Comparison of ENCODE assay signal across 23 cellular contexts in the genomic region with DNA sequence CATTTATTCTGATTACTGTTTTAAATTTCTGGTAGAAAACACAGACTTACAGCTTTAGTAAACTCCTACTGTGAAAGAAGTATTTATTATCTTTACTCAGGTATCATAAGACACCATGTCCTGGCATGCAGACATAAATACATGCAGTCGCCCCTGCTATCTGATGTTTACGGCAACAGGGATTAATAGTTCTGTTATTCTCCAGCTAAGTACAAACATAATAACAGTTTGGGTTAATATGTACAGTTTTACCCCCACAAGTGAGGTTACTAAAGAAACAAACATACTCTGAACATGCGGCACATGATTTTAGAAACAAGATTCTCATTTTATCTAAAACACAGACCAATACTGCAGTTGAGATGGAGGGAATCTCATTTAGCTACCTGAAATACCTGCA.
"Had no signal": no experiment of that assay in that cellular context is flagged by ENCODE, and none has a peak within 500 bp of the region (broad histone marks: within the 10 kb centered on the region; RNA-seq: fewer than 3 reads in every experiment).

No MANE protein-coding gene starts in this region.

- ATAC-seq: left lung; natural killer cell treated with Interleukin-12 subunit alpha and Interleukin-12 subunit beta and Interleukin-15 and Interleukin-18, amount 100 ng/mL, for 72 hours; stimulated activated memory B cell treated with anti-CD40 and anti-IgM and Interleukin-4, amounts not matched to agents 10 μg/mL and 1 μg/mL and 100 μg/mL, for 72 hours; stimulated activated naive CD8-positive, alpha-beta T cell treated with anti-CD3 and anti-CD28 coated beads, Interleukin-15, Interleukin-2, amounts not matched to agents 100 U/mL and 50 U/mL, for 24 hours had no signal

- H3K36me3 ChIP-seq: colonic mucosa, esophagus muscularis mucosa, left lung, neural progenitor cell, spleen, transverse colon, upper lobe of right lung, vagina had no signal

- H3K36me3 Mint-ChIP-seq: memory B cell; naive B cell; natural killer cell treated with Interleukin-12 subunit alpha and Interleukin-12 subunit beta and Interleukin-15 and Interleukin-18, amount 100 ng/mL, for 72 hours; neural progenitor cell; stimulated activated memory B cell treated with anti-CD40 and anti-IgM and Interleukin-4, amounts not matched to agents 10 μg/mL and 1 μg/mL and 100 μg/mL, for 72 hours had no signal

- H3K4me3 ChIP-seq: colonic mucosa, esophagus muscularis mucosa, left lung, lung, neural progenitor cell, skin epidermis, spleen, testis, transverse colon, upper lobe of right lung, vagina had no signal

- H3K9me3 ChIP-seq: colonic mucosa, left lung, spleen, testis, transverse colon, upper lobe of right lung, vagina had no signal

- H3K27ac ChIP-seq: colonic mucosa, left lung, neural progenitor cell, parathyroid adenoma, testis, upper lobe of right lung had no signal

- DNase-seq: central memory CD4-positive, alpha-beta T cell; colonic mucosa; effector CD8-positive, alpha-beta T cell; left cardiac atrium; left lung; naive B cell; spleen; stimulated activated CD4-positive, alpha-beta T cell treated with anti-CD3 and anti-CD28 coated beads, Interleukin-4, amount 100 ng/mL, for 4 hours; stimulated activated naive CD8-positive, alpha-beta T cell treated with anti-CD3 and anti-CD28 coated beads, Interleukin-15, Interleukin-2, amounts not matched to agents 100 U/mL and 50 U/mL, for 24 hours; testis; transverse colon; upper lobe of right lung had no signal

- H3K27ac Mint-ChIP-seq: dendritic cell treated with granulocyte-macrophage colony-stimulating factor and Interleukin-4, amounts not matched to agents 40 ng/mL and 50 ng/mL, for 4 days; memory B cell; natural killer cell treated with Interleukin-12 subunit alpha and Interleukin-12 subunit beta and Interleukin-15 and Interleukin-18, amount 100 ng/mL, for 72 hours; neural progenitor cell; progenitor cell of endocrine pancreas; stimulated activated memory B cell treated with anti-CD40 and anti-IgM and Interleukin-4, amounts not matched to agents 10 μg/mL and 1 μg/mL and 100 μg/mL, for 72 hours had no signal

- H3K4me1 ChIP-seq: colonic mucosa, left lung, neural progenitor cell, parathyroid adenoma, transverse colon, upper lobe of right lung had no signal

- H3K27me3 ChIP-seq: colonic mucosa, esophagus muscularis mucosa, left lung, neural progenitor cell, spleen, testis, transverse colon, upper lobe of right lung, vagina had no signal

- H3K9me3 Mint-ChIP-seq: natural killer cell treated with Interleukin-12 subunit alpha and Interleukin-12 subunit beta and Interleukin-15 and Interleukin-18, amount 100 ng/mL, for 72 hours; stimulated activated memory B cell treated with anti-CD40 and anti-IgM and Interleukin-4, amounts not matched to agents 10 μg/mL and 1 μg/mL and 100 μg/mL, for 72 hours had no signal
